In the genomic region with DNA sequence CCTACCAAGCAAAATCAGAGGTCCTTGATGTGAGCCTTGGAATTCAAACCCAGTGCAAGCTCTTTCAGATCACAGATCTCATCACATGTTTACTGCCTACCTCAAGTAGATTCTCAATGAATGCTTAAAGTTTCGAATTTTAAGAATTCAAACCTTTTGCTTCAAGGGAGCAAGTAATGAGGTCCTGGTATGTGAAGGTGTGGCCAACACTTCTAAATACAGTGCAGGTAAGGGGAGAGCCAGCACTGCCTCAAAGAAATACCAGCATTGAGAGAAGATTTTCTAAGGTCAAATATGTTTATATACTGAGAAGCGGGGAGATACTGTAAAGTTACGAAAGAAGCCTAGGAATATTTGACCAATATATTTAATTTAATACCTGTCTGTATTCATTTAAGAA, we compare ENCODE assay signal across 37 cellular contexts.
"Had no signal": no experiment of that assay in that cellular context is flagged by ENCODE, and none has a peak within 500 bp of the region (broad histone marks: within the 10 kb centered on the region; RNA-seq: fewer than 3 reads in every experiment).

No MANE protein-coding gene starts in this region.

- H3K27ac ChIP-seq: adrenal gland, body of pancreas, brain microvascular endothelial cell, breast epithelium, VCaP had no signal

- H3K4me1 ChIP-seq: adrenal gland, body of pancreas, breast epithelium had no signal

- H3K27me3 ChIP-seq: adrenal gland, body of pancreas, brain microvascular endothelial cell, breast epithelium had no signal

- DNase-seq: activated B cell treated with CpG ODN at 0.5 μM for 24 hours; activated CD4-positive, alpha-beta memory T cell treated with anti-CD3 and anti-CD28 coated beads for 36 hours; activated CD4-positive, alpha-beta T cell treated with anti-CD3 and anti-CD28 coated beads for 4 hours; activated CD4-positive, alpha-beta T cell treated with anti-CD3 and anti-CD28 coated beads, Interleukin-2, amount 10 ng/mL, durations not matched to agents 24 days and 14 days; activated CD4-positive, alpha-beta T cell treated with anti-CD3 and anti-CD28 coated beads, Interleukin-2, amount 50 U/mL, for 1 hour; activated CD4-positive, alpha-beta T cell treated with anti-CD3 and anti-CD28 coated beads, Interleukin-2, amount 50 U/mL, for 4 hours; activated CD4-positive, CD25-positive, alpha-beta regulatory T cell treated with anti-CD3 and anti-CD28 coated beads, Interleukin-2, amount 50 U/mL, for 72 hours; activated CD8-positive, alpha-beta memory T cell treated with anti-CD3 and anti-CD28 coated beads, Interleukin-2, amount 50 U/mL, for 4 hours; activated CD8-positive, alpha-beta T cell treated with anti-CD3 and anti-CD28 coated beads for 36 hours; activated effector memory CD4-positive, alpha-beta T cell treated with anti-CD3 and anti-CD28 coated beads, Interleukin-2, amount 50 U/mL, for 16 hours; activated gamma-delta T cell treated with Interleukin-2 at 50 U/mL for 16 hours; activated naive CD4-positive, alpha-beta T cell; activated naive CD4-positive, alpha-beta T cell treated with anti-CD3 and anti-CD28 coated beads for 36 hours; activated naive CD4-positive, alpha-beta T cell treated with anti-CD3 and anti-CD28 coated beads, Interleukin-2, amount 50 U/mL, for 16 hours; activated naive CD8-positive, alpha-beta T cell treated with anti-CD3 and anti-CD28 coated beads for 36 hours; activated T-cell treated with anti-CD3 and anti-CD28 coated beads for 4 hours; activated T-cell treated with anti-CD3 and anti-CD28 coated beads, Interleukin-2, amount 50 U/mL, for 1 hour; activated T-cell treated with anti-CD3 and anti-CD28 coated beads, Interleukin-2, amount 50 U/mL, for 4 hours; activated T-cell treated with anti-CD3 and anti-CD28 coated beads, Interleukin-2, amount 50 U/mL, for 72 hours; adrenal gland; amniotic stem cell; aorta; body of pancreas; brain microvascular endothelial cell; central memory CD4-positive, alpha-beta T cell; T-helper 1 cell; T-helper 2 cell; T-helper 9 cell had no signal

- H3K4me1 Mint-ChIP-seq: activated B cell treated with CpG ODN at 0.5 μM for 24 hours; activated T-helper 17 cell treated with anti-CD3 and anti-CD28 coated beads, Interleukin-2, amount 50 U/mL, for 72 hours had no signal

- H3K9me3 Mint-ChIP-seq: activated B cell treated with CpG ODN at 0.5 μM for 24 hours; activated CD4-positive, alpha-beta memory T cell treated with anti-CD3 and anti-CD28 coated beads for 36 hours; activated CD8-positive, alpha-beta T cell treated with anti-CD3 and anti-CD28 coated beads for 36 hours; activated naive CD4-positive, alpha-beta T cell treated with anti-CD3 and anti-CD28 coated beads for 36 hours; activated naive CD4-positive, alpha-beta T cell treated with anti-CD3 and anti-CD28 coated beads, Interleukin-2, amount 50 U/mL, for 72 hours; activated naive CD8-positive, alpha-beta T cell treated with anti-CD3 and anti-CD28 coated beads for 36 hours; activated T-cell treated with anti-CD3 and anti-CD28 coated beads, Interleukin-2, amount 50 U/mL, for 4 hours; activated T-cell treated with anti-CD3 and anti-CD28 coated beads, Interleukin-2, amount 50 U/mL, for 72 hours; activated T-helper 1 cell treated with anti-CD3 and anti-CD28 coated beads, Interleukin-12 subunit alpha, Interleukin-12 subunit beta, Interleukin-2, Interleukin-4 antibody, amounts not matched to agents 30 ng/mL and 10 ng/mL and 1 ng/mL, durations not matched to agents 14 hours and 24 hours and 36 hours; activated T-helper 17 cell treated with anti-CD3 and anti-CD28 coated beads, Interleukin-2, amount 50 U/mL, for 72 hours; T-helper 1 cell treated with Interleukin-12 subunit alpha and Interleukin-12 subunit beta and Interleukin-4 antibody, amounts not matched to agents 30 μg/mL and 1 μg/mL, for 36 hours; T-helper 2 cell treated with Interferon-gamma antibody and Interleukin-4, amounts not matched to agents 5 μg/mL and 100 μg/mL, for 36 hours had no signal

- H3K27ac Mint-ChIP-seq: activated B cell treated with CpG ODN at 0.5 μM for 24 hours; activated CD4-positive, alpha-beta memory T cell treated with anti-CD3 and anti-CD28 coated beads for 36 hours; activated CD4-positive, alpha-beta T cell treated with anti-CD3 and anti-CD28 coated beads, Interleukin-2, amount 10 ng/mL, durations not matched to agents 24 days and 14 days; activated CD8-positive, alpha-beta T cell treated with anti-CD3 and anti-CD28 coated beads for 36 hours; activated naive CD4-positive, alpha-beta T cell treated with anti-CD3 and anti-CD28 coated beads for 36 hours; activated naive CD4-positive, alpha-beta T cell treated with anti-CD3 and anti-CD28 coated beads, Interleukin-2, amount 50 U/mL, for 72 hours; activated naive CD8-positive, alpha-beta T cell treated with anti-CD3 and anti-CD28 coated beads for 36 hours; activated T-cell treated with anti-CD3 and anti-CD28 coated beads, Interleukin-2, amount 50 U/mL, for 72 hours; activated T-helper 1 cell treated with anti-CD3 and anti-CD28 coated beads, Interleukin-12 subunit alpha, Interleukin-12 subunit beta, Interleukin-2, Interleukin-4 antibody, amounts not matched to agents 30 ng/mL and 10 ng/mL and 1 ng/mL, durations not matched to agents 14 hours and 24 hours and 36 hours; activated T-helper 17 cell treated with anti-CD3 and anti-CD28 coated beads, Interleukin-2, amount 50 U/mL, for 72 hours; T-helper 1 cell treated with Interleukin-12 subunit alpha and Interleukin-12 subunit beta and Interleukin-4 antibody, amounts not matched to agents 30 μg/mL and 1 μg/mL, for 36 hours; T-helper 2 cell treated with Interferon-gamma antibody and Interleukin-4, amounts not matched to agents 5 μg/mL and 100 μg/mL, for 36 hours had no signal

- H3K4me3 ChIP-seq: adrenal gland, body of pancreas, breast epithelium had no signal

- H3K36me3 Mint-ChIP-seq: activated CD4-positive, alpha-beta memory T cell treated with anti-CD3 and anti-CD28 coated beads for 36 hours; activated naive CD8-positive, alpha-beta T cell treated with anti-CD3 and anti-CD28 coated beads for 36 hours had no signal

- H3K4me3 Mint-ChIP-seq: activated B cell treated with CpG ODN at 0.5 μM for 24 hours; activated CD4-positive, alpha-beta memory T cell treated with anti-CD3 and anti-CD28 coated beads for 36 hours; activated CD4-positive, alpha-beta T cell treated with anti-CD3 and anti-CD28 coated beads, Interleukin-2, amount 10 ng/mL, durations not matched to agents 24 days and 14 days; activated CD8-positive, alpha-beta T cell treated with anti-CD3 and anti-CD28 coated beads for 36 hours; activated naive CD4-positive, alpha-beta T cell treated with anti-CD3 and anti-CD28 coated beads for 36 hours; activated naive CD8-positive, alpha-beta T cell treated with anti-CD3 and anti-CD28 coated beads for 36 hours; activated T-cell treated with anti-CD3 and anti-CD28 coated beads, Interleukin-2, amount 50 U/mL, for 4 hours; activated T-cell treated with anti-CD3 and anti-CD28 coated beads, Interleukin-2, amount 50 U/mL, for 72 hours; activated T-helper 1 cell treated with anti-CD3 and anti-CD28 coated beads, Interleukin-12 subunit alpha, Interleukin-12 subunit beta, Interleukin-2, Interleukin-4 antibody, amounts not matched to agents 30 ng/mL and 10 ng/mL and 1 ng/mL, durations not matched to agents 14 hours and 24 hours and 36 hours; activated T-helper 17 cell treated with anti-CD3 and anti-CD28 coated beads, Interleukin-2, amount 50 U/mL, for 72 hours; T-helper 1 cell treated with Interleukin-12 subunit alpha and Interleukin-12 subunit beta and Interleukin-4 antibody, amounts not matched to agents 30 μg/mL and 1 μg/mL, for 36 hours; T-helper 2 cell treated with Interferon-gamma antibody and Interleukin-4, amounts not matched to agents 5 μg/mL and 100 μg/mL, for 36 hours had no signal

- FAIRE-seq: astrocyte, TTC549 had no signal

- ATAC-seq: activated CD8-positive, alpha-beta T cell treated with anti-CD3 and anti-CD28 coated beads for 36 hours; activated naive CD4-positive, alpha-beta T cell treated with anti-CD3 and anti-CD28 coated beads, Interleukin-2, amount 50 U/mL, for 72 hours; activated T-cell treated with anti-CD3 and anti-CD28 coated beads, Interleukin-2, amount 50 U/mL, for 4 hours; activated T-cell treated with anti-CD3 and anti-CD28 coated beads, Interleukin-2, amount 50 U/mL, for 72 hours; activated T-helper 17 cell treated with anti-CD3 and anti-CD28 coated beads, Interleukin-2, amount 50 U/mL, for 72 hours; body of pancreas had no signal

- H3K36me3 ChIP-seq: adrenal gland, brain microvascular endothelial cell, breast epithelium had no signal

- H3K9me3 ChIP-seq: adrenal gland, body of pancreas, breast epithelium had no signal
